12 cellular contexts compared by ENCODE assay signal in the genomic region with DNA sequence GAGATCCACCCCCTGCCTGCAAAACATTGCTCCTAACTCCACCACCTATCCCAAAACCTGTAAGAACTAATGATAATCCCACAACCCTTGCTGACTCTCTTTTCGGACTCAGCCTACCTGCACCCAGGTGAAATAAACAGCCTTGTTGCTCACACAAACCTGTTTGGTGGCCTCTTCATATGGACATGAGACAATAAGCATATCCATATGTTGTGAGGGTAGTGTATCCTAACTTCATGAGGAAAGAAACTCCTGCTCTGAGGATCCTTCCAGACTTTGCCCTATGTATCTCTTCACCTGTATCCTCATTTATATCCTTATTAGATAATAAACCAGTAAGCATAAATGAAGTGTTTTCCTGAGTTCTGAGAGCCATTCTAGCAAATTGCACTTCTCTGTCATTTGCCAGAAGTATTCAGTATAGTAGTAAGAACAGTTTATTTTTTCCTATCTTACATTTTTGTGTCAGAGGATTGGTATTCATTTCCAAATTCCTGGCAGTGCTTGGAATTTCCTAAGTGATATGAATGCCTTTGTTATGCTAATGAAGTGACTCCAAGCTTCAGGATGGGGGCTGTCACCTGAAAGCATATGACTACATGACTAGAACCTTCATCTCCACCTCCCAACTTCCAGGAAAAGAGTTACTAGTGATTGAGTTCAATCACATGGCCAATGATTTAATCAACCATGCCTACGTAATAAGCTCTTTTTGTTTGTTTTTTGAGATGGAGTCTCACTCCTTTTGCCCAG. TPM values are rescaled to one million over a fixed set of nuclear protein-coding genes. Genes with fewer than 3 reads are reported as not detected.
DNase-seq lines count a peak whose midpoint lies in the region; ATAC-seq and TF ChIP-seq lines count a peak whose summit lies in the region.
"Had no signal": no experiment of that assay in that cellular context is flagged by ENCODE, and none has a peak within 500 bp of the region (broad histone marks: within the 10 kb centered on the region; RNA-seq: fewer than 3 reads in every experiment).

No MANE protein-coding gene starts in this region.

- H2AFZ ChIP-seq in hepatocyte, result no peak overlapping the region

- H3K4me3 Mint-ChIP-seq in MCF 10A (ENCODE audit: unreplicated experiment) (no peak overlapping the region), WTC11 (no peak overlapping the region)
- H3K4me3 Mint-ChIP-seq: memory B cell had no signal

- CTCF ChIA-PET in MCF 10A (lab: Yijun Ruan, JAX) (interaction anchor here (1.0 kb wide), 1 partner anchor 153 kb away, joined by 3 read pairs; the partner anchor contains the start of gene CDAN1), WTC11 (lab: Charles Lee) (interaction anchor here (2.9 kb wide), 1 partner anchor 89 kb away, joined by 9 read pairs; no protein-coding TSS in a partner anchor)

- H3K27ac ChIP-seq in breast epithelium (no peak overlapping the region), hepatocyte (no peak overlapping the region), upper lobe of right lung (no peak overlapping the region), uterus (no peak overlapping the region)
- H3K27ac ChIP-seq: dorsolateral prefrontal cortex, sigmoid colon had no signal

- H3K36me3 ChIP-seq in breast epithelium (no peaks in the 10 kb centered on the region), hepatocyte (replicated peaks; ENCODE audit: insufficient read depth, low read depth) (no peaks in the 10 kb centered on the region), upper lobe of right lung (no peaks in the 10 kb centered on the region), uterus (no peaks in the 10 kb centered on the region)
- H3K36me3 ChIP-seq: sigmoid colon had no signal

- TF ChIP-seq CTCF in MCF 10A (IDR thresholded peaks at IDR 0.05; ENCODE audit: unreplicated experiment) (no peak), breast epithelium (IDR thresholded peaks at IDR 0.05) (no peak), WTC11 (IDR thresholded peaks at IDR 0.05) (no peak), hepatocyte (IDR thresholded peaks at IDR 0.05; ENCODE audit: poor library complexity) (no peak), upper lobe of right lung (IDR thresholded peaks at IDR 0.05) (no peak), uterus (IDR thresholded peaks at IDR 0.05) (no peak)

- H3K36me3 Mint-ChIP-seq in MCF 10A (ENCODE audit: insufficient read depth, unreplicated experiment) (no peaks in the 10 kb centered on the region), WTC11 (peaks cover 14% of the 10 kb centered on the region)

- TF ChIP-seq POLR2A in breast epithelium (IDR thresholded peaks at IDR 0.05) (no peak), uterus (IDR thresholded peaks at IDR 0.05) (no peak)

- peak; percentile 69 for ATAC-seq in WTC11
- peak; percentile 65 for ATAC-seq in upper lobe of right lung

- no peaks in the 10 kb centered on the region for H3K27me3 Mint-ChIP-seq in MCF 10A (ENCODE audit: insufficient read depth, unreplicated experiment)
- H3K27me3 Mint-ChIP-seq in WTC11 (ENCODE audit: low read depth), result peaks cover under 1% of the 10 kb centered on the region; the same call in 1 of the 2 replicates
- H3K27me3 Mint-ChIP-seq: memory B cell had no signal

- H3K27ac Mint-ChIP-seq in MCF 10A (ENCODE audit: low read depth, unreplicated experiment) (no peak overlapping the region), WTC11 (no peak overlapping the region)
- H3K27ac Mint-ChIP-seq: memory B cell had no signal

- POLR2A ChIA-PET in MCF 10A (lab: Yijun Ruan, JAX) (interaction anchor here (0.6 to 1.6 kb wide), 5 partner anchors 15 to 187 kb away, joined by 3 to 7 read pairs (median 3); no protein-coding TSS in a partner anchor), WTC11 (lab: Charles Lee) (no interaction called here)

- no peaks in the 10 kb centered on the region for H3K9me2 ChIP-seq in hepatocyte (replicated peaks; ENCODE audit: insufficient read depth)

- H3K9me3 ChIP-seq in breast epithelium (peaks cover 0 to 3% of the 10 kb centered on the region in 2 donors), hepatocyte (ENCODE audit: low read depth) (no peaks in the 10 kb centered on the region), upper lobe of right lung (no peaks in the 10 kb centered on the region), uterus (no peaks in the 10 kb centered on the region)

- H3K4me1 Mint-ChIP-seq in MCF 10A (ENCODE audit: insufficient read depth, unreplicated experiment), result no peaks in the 10 kb centered on the region
- H3K4me1 Mint-ChIP-seq in WTC11, result peaks cover 10% of the 10 kb centered on the region

- H3K27me3 ChIP-seq in breast epithelium, result no peaks in the 10 kb centered on the region
- H3K27me3 ChIP-seq in hepatocyte, result no peaks in the 10 kb centered on the region
- H3K27me3 ChIP-seq in upper lobe of right lung, result no peaks in the 10 kb centered on the region
- no peaks in the 10 kb centered on the region for H3K27me3 ChIP-seq in uterus
- H3K27me3 ChIP-seq: dorsolateral prefrontal cortex, sigmoid colon had no signal

- BruUV-seq in MCF 10A (replicated peaks; lab: Mats Ljungman, UMichigan), result no TSS peak

- no peak overlapping the region for H3K4me2 ChIP-seq in hepatocyte

- H3K9me3 Mint-ChIP-seq in MCF 10A (ENCODE audit: unreplicated experiment) (peaks cover 15% of the 10 kb centered on the region), WTC11 (peaks cover 14% of the 10 kb centered on the region)

- no peaks in the 10 kb centered on the region for H3K4me1 ChIP-seq in breast epithelium
- no peaks in the 10 kb centered on the region for H3K4me1 ChIP-seq in hepatocyte (ENCODE audit: insufficient read depth)
- H3K4me1 ChIP-seq in upper lobe of right lung, result peaks cover 9% of the 10 kb centered on the region
- no peaks in the 10 kb centered on the region for H3K4me1 ChIP-seq in uterus

- H4K20me1 ChIP-seq in hepatocyte (ENCODE audit: insufficient read depth, poor library complexity, severe bottlenecking), result no peaks in the 10 kb centered on the region

- peak; percentile 60 for DNase-seq in MCF 10A (ENCODE audit: unreplicated experiment)
- DNase-seq in breast epithelium (ENCODE audit: low spot score in 2 of 2), result no peak
- no peak for DNase-seq in WTC11 (ENCODE audit: low spot score)
- DNase-seq in hepatocyte (ENCODE audit: low spot score), result peak; percentile 7
- no peak for DNase-seq in upper lobe of right lung
- DNase-seq in activated CD8-positive, alpha-beta memory T cell treated with anti-CD3 and anti-CD28 coated beads, Interleukin-2, amount 50 U/mL, for 48 hours, result no peak
- DNase-seq in uterus, result no peak
- no peak for DNase-seq in NCI-H774 (lab: John Stamatoyannopoulos, UW)
- DNase-seq: dorsolateral prefrontal cortex, NCI-H1930, sigmoid colon had no signal

- peaks cover 23% of the 10 kb centered on the region for H3K79me2 ChIP-seq in hepatocyte

- WGBS in hepatocyte (ENCODE audit: low lambda C conversion rate, missing lambda C conversion rate), result 98% methylated on average over 2 of the region's 2 CpGs

- H3K4me3 ChIP-seq in breast epithelium (no peak overlapping the region), hepatocyte (no peak overlapping the region), upper lobe of right lung (no peak overlapping the region), uterus (no peak overlapping the region)
- H3K4me3 ChIP-seq: dorsolateral prefrontal cortex, sigmoid colon had no signal

- intact Hi-C loops in MCF 10A (cut with micrococcal nuclease) (no loop called here), breast epithelium (cut with DNase I; ENCODE audit: low total_unique reads) (no loop called here), upper lobe of right lung (cut with DNase I) (no loop called here), uterus (cut with DNase I; ENCODE audit: low total_unique reads) (no loop called here)

TF ChIP-seq in WTC11, 78 proteins besides CTCF, POLR2A, EP300 and RAD21 (continues in another document):
- TF ChIP-seq, protein P1, sequence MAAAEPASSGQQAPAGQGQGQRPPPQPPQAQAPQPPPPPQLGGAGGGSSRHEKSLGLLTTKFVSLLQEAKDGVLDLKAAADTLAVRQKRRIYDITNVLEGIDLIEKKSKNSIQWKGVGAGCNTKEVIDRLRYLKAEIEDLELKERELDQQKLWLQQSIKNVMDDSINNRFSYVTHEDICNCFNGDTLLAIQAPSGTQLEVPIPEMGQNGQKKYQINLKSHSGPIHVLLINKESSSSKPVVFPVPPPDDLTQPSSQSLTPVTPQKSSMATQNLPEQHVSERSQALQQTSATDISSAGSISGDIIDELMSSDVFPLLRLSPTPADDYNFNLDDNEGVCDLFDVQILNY (CRISPR knock-in tag; IDR thresholded peaks at IDR 0.05), result no peak
- no peak for TF ChIP-seq ZNF416 (CRISPR knock-in tag; IDR thresholded peaks at IDR 0.05)
- no peak for TF ChIP-seq FOXP1 (CRISPR knock-in tag; IDR thresholded peaks at IDR 0.05; ENCODE audit: borderline replicate concordance)
- no peak for TF ChIP-seq MYBL2 (CRISPR knock-in tag; IDR thresholded peaks at IDR 0.05)
- no peak for TF ChIP-seq ZNF138 (CRISPR knock-in tag; conservative IDR thresholded peaks at IDR 0.05)
- TF ChIP-seq SP1 (CRISPR knock-in tag; conservative IDR thresholded peaks at IDR 0.05), result no peak
- no peak for TF ChIP-seq JUN (CRISPR knock-in tag; IDR thresholded peaks at IDR 0.05)
- TF ChIP-seq ELF4 (CRISPR knock-in tag; IDR thresholded peaks at IDR 0.05; ENCODE audit: low read depth), result no peak
- TF ChIP-seq, protein P2, sequence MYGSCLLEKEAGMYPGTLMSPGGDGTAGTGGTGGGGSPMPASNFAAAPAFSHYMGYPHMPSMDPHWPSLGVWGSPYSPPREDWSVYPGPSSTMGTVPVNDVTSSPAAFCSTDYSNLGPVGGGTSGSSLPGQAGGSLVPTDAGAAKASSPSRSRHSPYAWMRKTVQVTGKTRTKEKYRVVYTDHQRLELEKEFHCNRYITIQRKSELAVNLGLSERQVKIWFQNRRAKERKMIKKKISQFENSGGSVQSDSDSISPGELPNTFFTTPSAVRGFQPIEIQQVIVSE (CRISPR knock-in tag; IDR thresholded peaks at IDR 0.05; ENCODE audit: borderline replicate concordance), result no peak
- no peak for TF ChIP-seq ZNF232 (CRISPR knock-in tag; IDR thresholded peaks at IDR 0.05)

RNA-seq across cellular contexts. Expression of gene TTBK2, which starts 30.2 kb away (rescaled TPM):
- total RNA-seq in MCF 10A (2022) (25.5 and 26.8 TPM in 2 replicates), breast epithelium (10 to 100 TPM; 15.7 to 21.8 (median 16.4) TPM), WTC11 (2021) (18.6 to 21.9 TPM (median 21.5 TPM) in 3 replicates), hepatocyte (7.7 and 8.5 TPM in 2 replicates), upper lobe of right lung (19.1 TPM), uterus (10 to 100 TPM in 3 of 4 donors, 1 to 10 TPM in 1; 5.9 to 32.3 (median 20.6) TPM)
- polyA plus RNA-seq in hepatocyte, result 3.5 and 3.8 TPM in 2 replicates

Comparison
In these comparisons a context has a peak if more than half of its experiments do, and no peak if none do; other contexts are left out.
1. DNase-seq: peak in MCF 10A (single experiment) and hepatocyte (single experiment); none in breast epithelium (0 of 2), WTC11 (single experiment), upper lobe of right lung (single experiment), activated CD8-positive, alpha-beta memory T cell treated with anti-CD3 and anti-CD28 coated beads, Interleukin-2, amount 50 U/mL, for 48 hours (single experiment), uterus (0 of 2) and NCI-H774 (single experiment).